In genomic region chr10:62050627-62050924, GRCh38 we compare ENCODE assay signal across 8 cellular contexts.
DNase-seq lines count a peak whose midpoint lies in the region; TF ChIP-seq lines count a peak whose summit lies in the region.

No MANE protein-coding gene starts in this region.

- peaks cover 91 to 100% (median 97%) of the 10 kb centered on the region in 10 experiments for H3K4me1 ChIP-seq in BLaER1 treated with 17β-estradiol and CSF1 and Interleukin-3, amounts not matched to agents 10 nM and 100 nM
- H3K4me1 ChIP-seq in PC-9 (replicated peaks; ENCODE audit: insufficient read depth) (peaks cover 58% of the 10 kb centered on the region), ovary (ENCODE audit: insufficient read depth) (peaks cover 25% of the 10 kb centered on the region)

- H3K27me3 ChIP-seq in BLaER1 treated with 17β-estradiol and CSF1 and Interleukin-3, amounts not matched to agents 10 nM and 100 nM: no peaks in the 10 kb centered on the region
- no peaks in the 10 kb centered on the region for H3K27me3 ChIP-seq in PC-9 (ENCODE audit: insufficient read depth, low read depth)
- no peaks in the 10 kb centered on the region for H3K27me3 ChIP-seq in ovary

- intact Hi-C loops in PC-9 (cut with micrococcal nuclease; ENCODE audit: unreplicated experiment) (loop anchor here (2.0 kb wide), 1 partner anchor 62 kb away; no protein-coding TSS in a partner anchor), ovary (cut with DNase I) (no loop called here)

- CTCF ChIA-PET in PC-9 (lab: Charles Lee): no interaction called here
- CTCF ChIA-PET in HEK293T (lab: Yijun Ruan, JAX): interaction anchor here (0.7 to 4.5 kb wide), 2 partner anchors 12 to 154 kb away, joined by 3 to 21 read pairs; no protein-coding TSS in a partner anchor
- CTCF ChIA-PET in RWPE1 (lab: Yijun Ruan, JAX): no interaction called here

- peak overlapping the region in 7 of 11 experiments; percentile 12 to 83 (median 36); a peak in 10 of 22 replicates for H3K9ac ChIP-seq in BLaER1 treated with 17β-estradiol and CSF1 and Interleukin-3, amounts not matched to agents 10 nM and 100 nM

- peak overlapping the region in 3 of 10 experiments; percentile 27 to 48 (median 33); a peak in 3 of 20 replicates for H3K4me3 ChIP-seq in BLaER1 treated with 17β-estradiol and CSF1 and Interleukin-3, amounts not matched to agents 10 nM and 100 nM
- H3K4me3 ChIP-seq in PC-9 (no peak overlapping the region), epithelial cell of esophagus (ENCODE audit: low read length) (peak overlapping the region; percentile 49), ovary (peak overlapping the region; percentile 76)

- peaks cover 0 to 33% (median 19%) of the 10 kb centered on the region in 11 experiments; a peak in 15 of 22 replicates for H3K9me3 ChIP-seq in BLaER1 treated with 17β-estradiol and CSF1 and Interleukin-3, amounts not matched to agents 10 nM and 100 nM (replicated peaks in 1 of 11)
- H3K9me3 ChIP-seq in PC-9 (ENCODE audit: insufficient read depth, low read depth) (no peaks in the 10 kb centered on the region), ovary (no peaks in the 10 kb centered on the region)

- H3F3A ChIP-seq in PC-9 (ENCODE audit: insufficient read depth, low read depth): peaks cover 30% of the 10 kb centered on the region; the same call in 1 of the 2 replicates

- no peak for TF ChIP-seq CTCF in PC-9 (conservative IDR thresholded peaks at IDR 0.05)
- no peak for TF ChIP-seq CTCF in epithelial cell of esophagus (IDR thresholded peaks at IDR 0.05; ENCODE audit: insufficient read depth, low read depth, low read length, missing control alignments)
- no peak for TF ChIP-seq CTCF in ovary (IDR thresholded peaks at IDR 0.05)
- TF ChIP-seq CTCF in RWPE1 (conservative IDR thresholded peaks at IDR 0.05; ENCODE audit: low read depth): no peak

- DNase-seq in PC-9 (no peak), epithelial cell of esophagus (ENCODE audit: low read depth) (no peak), ovary (no peak), NCI-H510A (lab: John Stamatoyannopoulos, UW) (no peak), HEK293T (ENCODE audit: extremely low spot score) (no peak), RWPE1 (ENCODE audit: low spot score) (no peak), NCI-H82 (lab: John Stamatoyannopoulos, UW) (no peak)

- 3 to 6% (median 5%) methylated on average over 4 of the region's 4 CpGs for WGBS in ovary, 3 donors

- TF ChIP-seq POLR2A in ovary (IDR thresholded peaks at IDR 0.05): no peak

- H2AFZ ChIP-seq in PC-9: no peak overlapping the region

- peak overlapping the region; percentile 54 to 92 (median 73) for H3K27ac ChIP-seq in BLaER1 treated with 17β-estradiol and CSF1 and Interleukin-3, amounts not matched to agents 10 nM and 100 nM
- H3K27ac ChIP-seq in PC-9 (no peak overlapping the region), ovary (peak overlapping the region; percentile 58 to 92), RWPE1 (no peak overlapping the region)

- POLR2A ChIA-PET in PC-9 (lab: Charles Lee; ENCODE audit: unreplicated experiment) (no interaction called here), HEK293T (lab: Yijun Ruan, JAX) (interaction anchor here (1.1 to 2.0 kb wide), 5 partner anchors 10 to 150 kb away, joined by 3 to 10 read pairs (median 5); partner anchors contain the start of gene ARID5B), RWPE1 (lab: Yijun Ruan, JAX; ENCODE audit: low non-redundant PET) (no interaction called here)

- H3K4me2 ChIP-seq in BLaER1 treated with 17β-estradiol and CSF1 and Interleukin-3, amounts not matched to agents 10 nM and 100 nM: peak overlapping the region; percentile 14 to 91 (median 51); a peak in 20 of 22 replicates
- peak overlapping the region; percentile 80 for H3K4me2 ChIP-seq in PC-9

- no peaks in the 10 kb centered on the region for H3K9me2 ChIP-seq in PC-9 (ENCODE audit: insufficient read depth)

- peaks cover 48 to 84% (median 62%) of the 10 kb centered on the region in 11 experiments for H3K36me3 ChIP-seq in BLaER1 treated with 17β-estradiol and CSF1 and Interleukin-3, amounts not matched to agents 10 nM and 100 nM
- H3K36me3 ChIP-seq in PC-9 (ENCODE audit: low read depth) (peaks cover 7% of the 10 kb centered on the region; the same call in 1 of the 2 replicates), ovary (no peaks in the 10 kb centered on the region)

- H3K79me2 ChIP-seq in PC-9 (ENCODE audit: low read depth): no peaks in the 10 kb centered on the region

- no TSS peak for BruUV-seq in PC-9 (replicated peaks; lab: Mats Ljungman, UMichigan)

- TF ChIP-seq EP300 in ovary (IDR thresholded peaks at IDR 0.05): no peak

- peaks cover 0 to 82% (median 0%) of the 10 kb centered on the region in 11 experiments; a peak in 2 of 22 replicates for H4K20me1 ChIP-seq in BLaER1 treated with 17β-estradiol and CSF1 and Interleukin-3, amounts not matched to agents 10 nM and 100 nM
- H4K20me1 ChIP-seq in PC-9 (ENCODE audit: insufficient read depth): no peaks in the 10 kb centered on the region

TF ChIP-seq in HEK293T, 16 proteins besides CTCF, POLR2A, EP300 and RAD21:
- TF ChIP-seq SP1 (IDR thresholded peaks at IDR 0.05) (no peak), HDGF (IDR thresholded peaks at IDR 0.05; ENCODE audit: borderline replicate concordance) (no peak), FOXA1 (IDR thresholded peaks at IDR 0.05) (no peak), PKNOX1 (IDR thresholded peaks at IDR 0.05) (no peak), SUZ12 (IDR thresholded peaks at IDR 0.05) (no peak)

Comparison
In these comparisons a context has a peak if more than half of its experiments do, and no peak if none do; other contexts are left out.
1. H3K27ac ChIP-seq: peak in BLaER1 treated with 17β-estradiol and CSF1 and Interleukin-3, amounts not matched to agents 10 nM and 100 nM (11 of 11) and ovary (2 of 2); none in PC-9 (single experiment) and RWPE1 (single experiment).